15 cellular contexts compared by ENCODE assay signal in genomic region chr2:239953418-239954061, GRCh38.
DNase-seq lines count a peak whose midpoint lies in the region; ATAC-seq, FAIRE-seq and TF ChIP-seq lines count a peak whose summit lies in the region.
"Had no signal": no experiment of that assay in that cellular context is flagged by ENCODE, and none has a peak within 500 bp of the region (broad histone marks: within the 10 kb centered on the region; RNA-seq: fewer than 3 reads in every experiment).

No MANE protein-coding gene starts in this region.

- H3K9me3 ChIP-seq in astrocyte (ENCODE audit: insufficient read depth, low read depth, low read length) = no peaks in the 10 kb centered on the region
- no peaks in the 10 kb centered on the region for H3K9me3 ChIP-seq in heart left ventricle

- peaks cover 2% of the 10 kb centered on the region for H3K4me1 Mint-ChIP-seq in astrocyte (ENCODE audit: low read depth, unreplicated experiment)
- no peaks in the 10 kb centered on the region for H3K4me1 Mint-ChIP-seq in progenitor cell of endocrine pancreas (ENCODE audit: low read depth)

- H3K4me3 ChIP-seq in AG10803 (ENCODE audit: low read length) (no peak overlapping the region), astrocyte (ENCODE audit: insufficient read depth, low read depth, low read length) (no peak overlapping the region), heart left ventricle (peak overlapping the region in 1 of 12 donors; percentile 3)

- ATAC-seq in heart left ventricle = peak; percentile 27 to 76 (median 66)
- no peak for ATAC-seq in HG03039 (IDR thresholded peaks at IDR 0.05; ENCODE audit: unreplicated experiment)

- no peaks in the 10 kb centered on the region for H3K36me3 ChIP-seq in astrocyte (ENCODE audit: insufficient read depth, low read length)
- H3K36me3 ChIP-seq in heart left ventricle = peaks cover 0 to 15% (median 0%) of the 10 kb centered on the region in 9 donors

- WGBS in heart left ventricle, 4 donors = 23 to 36% (median 25%) methylated on average over 17 to 23 of the region's 23 CpGs

- no peak for FAIRE-seq in astrocyte (lab: Jason Lieb, UNC)
- FAIRE-seq: GM18507 had no signal

- H3K36me3 Mint-ChIP-seq in astrocyte (ENCODE audit: low read depth, unreplicated experiment) (peaks cover 17% of the 10 kb centered on the region), progenitor cell of endocrine pancreas (ENCODE audit: insufficient read depth) (no peaks in the 10 kb centered on the region)

- H2AFZ ChIP-seq in astrocyte (ENCODE audit: low read depth, low read length) = no peak overlapping the region

- no peak overlapping the region for H3K27ac Mint-ChIP-seq in astrocyte (ENCODE audit: unreplicated experiment)
- H3K27ac Mint-ChIP-seq in progenitor cell of endocrine pancreas = no peak overlapping the region

- H3K4me1 ChIP-seq in astrocyte (ENCODE audit: insufficient read depth, low read length) (peaks cover 6% of the 10 kb centered on the region), heart left ventricle (peaks cover 0 to 71% (median 27%) of the 10 kb centered on the region in 12 donors)

- H3K27me3 Mint-ChIP-seq in astrocyte (ENCODE audit: low read depth, unreplicated experiment) (no peaks in the 10 kb centered on the region), progenitor cell of endocrine pancreas (no peaks in the 10 kb centered on the region)
- H3K27me3 Mint-ChIP-seq: naive B cell had no signal

- no peak overlapping the region for H3K4me3 Mint-ChIP-seq in astrocyte (ENCODE audit: unreplicated experiment)
- H3K4me3 Mint-ChIP-seq in progenitor cell of endocrine pancreas (ENCODE audit: low read depth) = no peak overlapping the region
- H3K4me3 Mint-ChIP-seq: naive B cell had no signal

- no peak for TF ChIP-seq POLR2A in heart left ventricle (IDR thresholded peaks at IDR 0.05)

- H3K27me3 ChIP-seq in astrocyte (ENCODE audit: insufficient read depth, low read length) (no peaks in the 10 kb centered on the region), heart left ventricle (no peaks in the 10 kb centered on the region)

- no peaks in the 10 kb centered on the region for H3K79me2 ChIP-seq in astrocyte (ENCODE audit: insufficient read depth, low read length)

- no peak overlapping the region for H3K27ac ChIP-seq in astrocyte (ENCODE audit: low read depth, low read length)
- H3K27ac ChIP-seq in heart left ventricle = peak overlapping the region in 7 of 12 donors; percentile 29 to 84 (median 69)
- H3K27ac ChIP-seq: HL-60 had no signal

- peaks cover 18% of the 10 kb centered on the region for H4K20me1 ChIP-seq in astrocyte (ENCODE audit: insufficient read depth, low read length)

- DNase-seq in AG10803 (ENCODE audit: low read depth) (peak; percentile 43), astrocyte (ENCODE audit: low read depth) (peak; percentile 60), heart left ventricle (peak; percentile 38 to 75 (median 63)), pons (ENCODE audit: low spot score) (peak; percentile 43), NCI-H146 treated with DMSO at 0.1 percent for 48 hours (lab: John Stamatoyannopoulos, UW; ENCODE audit: unreplicated experiment) (no peak), progenitor cell of endocrine pancreas (ENCODE audit: low spot score, unreplicated experiment) (no peak)
- DNase-seq in stimulated activated CD4-positive, alpha-beta T cell treated with anti-CD3 and anti-CD28 coated beads, Interleukin-15, amount 100 ng/mL, for 24 hours = no peak
- DNase-seq: activated CD4-positive, alpha-beta T cell treated with anti-CD3 and anti-CD28 coated beads, Interleukin-2, amount 50 U/mL, for 1 hour; dermis blood vessel endothelial cell; naive B cell; stimulated activated CD4-positive, alpha-beta T cell treated with anti-CD3 and anti-CD28 coated beads, Interleukin-2, amount 100 ng/mL, for 24 hours; stimulated activated naive CD4-positive, alpha-beta T cell treated with Interleukin-2 at 50 U/mL for 16 hours had no signal

- H3K9ac ChIP-seq in astrocyte (ENCODE audit: low read length) = no peak overlapping the region

- H3K4me2 ChIP-seq in astrocyte (ENCODE audit: low read length) = no peak overlapping the region

- intact Hi-C loops in heart left ventricle (cut with DNase I) = loop anchor here in 1 of 10 donors (1.0 kb wide), 1 partner anchor 44 kb away; no protein-coding TSS in a partner anchor

- no peak for TF ChIP-seq CTCF in AG10803 (conservative IDR thresholded peaks at IDR 0.05; ENCODE audit: low read length)
- TF ChIP-seq CTCF in astrocyte (IDR thresholded peaks at IDR 0.05; ENCODE audit: insufficient read depth, low read depth, low read length) = no peak
- TF ChIP-seq CTCF in heart left ventricle (IDR thresholded peaks at IDR 0.05) = peak in 1 of 12 donors; percentile 8
- TF ChIP-seq CTCF in progenitor cell of endocrine pancreas (IDR thresholded peaks at IDR 0.05; ENCODE audit: unreplicated experiment) = no peak

- no peaks in the 10 kb centered on the region for H3K9me3 Mint-ChIP-seq in astrocyte (ENCODE audit: unreplicated experiment)
- no peaks in the 10 kb centered on the region for H3K9me3 Mint-ChIP-seq in progenitor cell of endocrine pancreas (ENCODE audit: low read depth)
- H3K9me3 Mint-ChIP-seq: naive B cell had no signal

Comparison
In these comparisons a context has a peak if more than half of its experiments do, and no peak if none do; other contexts are left out.
1. DNase-seq: peak in AG10803 (single experiment), astrocyte (single experiment), heart left ventricle (5 of 5) and pons (single experiment); none in NCI-H146 treated with DMSO at 0.1 percent for 48 hours (single experiment), stimulated activated CD4-positive, alpha-beta T cell treated with anti-CD3 and anti-CD28 coated beads, Interleukin-15, amount 100 ng/mL, for 24 hours (single experiment) and progenitor cell of endocrine pancreas (single experiment).